In the genomic region with DNA sequence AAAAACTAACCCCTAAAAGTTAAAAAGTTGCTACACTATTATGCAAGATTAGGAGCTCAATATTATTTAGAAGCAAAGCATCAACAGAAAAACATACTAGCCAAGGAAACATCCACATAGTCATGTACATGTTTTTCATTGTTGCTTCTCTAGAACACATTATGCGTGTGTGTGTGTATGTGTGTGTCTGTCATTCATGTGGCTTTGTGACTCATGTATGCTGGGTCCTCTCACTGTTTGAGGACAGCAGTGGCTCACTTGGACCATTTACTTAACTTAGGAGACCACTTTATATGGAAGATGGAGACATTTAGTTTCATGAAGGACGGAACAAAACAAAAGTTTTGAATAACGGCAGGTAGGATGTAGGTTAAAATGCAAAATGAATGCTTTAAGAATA, we compare ENCODE assay signal across 17 cellular contexts.
"Had no signal": no experiment of that assay in that cellular context is flagged by ENCODE, and none has a peak within 500 bp of the region (broad histone marks: within the 10 kb centered on the region; RNA-seq: fewer than 3 reads in every experiment).

No MANE protein-coding gene starts in this region.

- H3K4me3 ChIP-seq: esophagus muscularis mucosa, spleen, stomach, testis, upper lobe of left lung had no signal

- H3K4me1 ChIP-seq: spleen had no signal

- H3K9me3 Mint-ChIP-seq: activated T-helper 1 cell treated with anti-CD3 and anti-CD28 coated beads, Interleukin-12 subunit alpha, Interleukin-12 subunit beta, Interleukin-2, Interleukin-4 antibody, amounts not matched to agents 30 ng/mL and 10 ng/mL and 1 ng/mL, durations not matched to agents 14 hours and 24 hours and 36 hours; natural killer cell treated with Interleukin-12 subunit alpha and Interleukin-12 subunit beta and Interleukin-15 and Interleukin-18, amount 100 ng/mL, for 72 hours had no signal

- H3K27ac ChIP-seq: esophagus muscularis mucosa, spleen, stomach, testis, upper lobe of left lung had no signal

- DNase-seq: activated CD4-positive, alpha-beta T cell treated with anti-CD3 and anti-CD28 coated beads for 48 hours; activated naive CD4-positive, alpha-beta T cell; foreskin fibroblast; glutamatergic neuron; left ventricle myocardium superior; mesenchymal stem cell; nucleus accumbens; right cardiac atrium; spleen; stomach; T-helper 17 cell; testis; upper lobe of left lung had no signal

- H3K27me3 Mint-ChIP-seq: progenitor cell of endocrine pancreas had no signal

- ATAC-seq: left ventricle myocardium superior; natural killer cell treated with Interleukin-12 subunit alpha and Interleukin-12 subunit beta and Interleukin-15 and Interleukin-18, amount 100 ng/mL, for 72 hours; right cardiac atrium; T-helper 17 cell had no signal

- H3K4me3 Mint-ChIP-seq: activated T-helper 1 cell treated with anti-CD3 and anti-CD28 coated beads, Interleukin-12 subunit alpha, Interleukin-12 subunit beta, Interleukin-2, Interleukin-4 antibody, amounts not matched to agents 30 ng/mL and 10 ng/mL and 1 ng/mL, durations not matched to agents 14 hours and 24 hours and 36 hours; natural killer cell treated with Interleukin-12 subunit alpha and Interleukin-12 subunit beta and Interleukin-15 and Interleukin-18, amount 100 ng/mL, for 72 hours; T-helper 17 cell had no signal

- H3K36me3 Mint-ChIP-seq: natural killer cell treated with Interleukin-12 subunit alpha and Interleukin-12 subunit beta and Interleukin-15 and Interleukin-18, amount 100 ng/mL, for 72 hours had no signal

- H3K36me3 ChIP-seq: esophagus muscularis mucosa, spleen, stomach, upper lobe of left lung had no signal

- H3K27me3 ChIP-seq: esophagus muscularis mucosa, spleen, stomach, testis, upper lobe of left lung had no signal

- H3K27ac Mint-ChIP-seq: activated T-helper 1 cell treated with anti-CD3 and anti-CD28 coated beads, Interleukin-12 subunit alpha, Interleukin-12 subunit beta, Interleukin-2, Interleukin-4 antibody, amounts not matched to agents 30 ng/mL and 10 ng/mL and 1 ng/mL, durations not matched to agents 14 hours and 24 hours and 36 hours; natural killer cell treated with Interleukin-12 subunit alpha and Interleukin-12 subunit beta and Interleukin-15 and Interleukin-18, amount 100 ng/mL, for 72 hours; progenitor cell of endocrine pancreas; T-helper 17 cell had no signal

- H3K9me3 ChIP-seq: esophagus muscularis mucosa, spleen, stomach, testis, upper lobe of left lung had no signal
